ENCODE assay signal across 1 cellular context in the genomic region with DNA sequence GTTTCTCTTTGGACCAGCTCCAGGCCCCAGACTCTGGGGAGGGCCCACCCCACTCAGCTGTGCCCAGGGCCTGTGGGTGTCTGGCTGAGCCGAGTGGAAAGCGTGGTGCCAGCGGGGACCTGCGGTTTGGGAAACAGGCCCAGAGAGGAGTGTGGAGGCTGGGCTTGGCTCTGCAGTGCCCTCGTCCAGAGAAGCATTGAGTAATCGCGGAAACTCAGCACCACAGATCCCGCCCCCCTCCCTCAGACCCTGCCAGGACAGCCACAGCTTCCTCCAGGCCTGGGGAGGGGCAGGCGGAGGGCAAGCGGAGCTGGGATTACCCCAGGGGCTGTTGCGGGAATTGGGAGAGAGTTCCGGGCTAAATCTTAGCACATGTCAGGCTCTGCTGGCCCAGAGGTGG.
TF ChIP-seq lines count a peak whose summit lies in the region.

No MANE protein-coding gene starts in this region.

TF ChIP-seq in HepG2, 621 proteins besides CTCF, POLR2A, EP300 and RAD21 (continued from another document):
- TF ChIP-seq KIAA2018 (CRISPR knock-in tag; IDR thresholded peaks at IDR 0.05; ENCODE audit: borderline replicate concordance): no peak
- TF ChIP-seq KDM3A (CRISPR knock-in tag; IDR thresholded peaks at IDR 0.05; ENCODE audit: low read depth): no peak
- no peak for TF ChIP-seq ZNF101 (CRISPR knock-in tag; IDR thresholded peaks at IDR 0.05; ENCODE audit: borderline replicate concordance, low read depth)
- no peak for TF ChIP-seq PHB2 (IDR thresholded peaks at IDR 0.05; ENCODE audit: partially characterized antibody)
- TF ChIP-seq ZNF615 (CRISPR knock-in tag; IDR thresholded peaks at IDR 0.05; ENCODE audit: borderline replicate concordance): no peak
- TF ChIP-seq ZSCAN25 (CRISPR knock-in tag; IDR thresholded peaks at IDR 0.05): no peak
- TF ChIP-seq ZNF30 (CRISPR knock-in tag; IDR thresholded peaks at IDR 0.05): no peak
- no peak for TF ChIP-seq SP1 (IDR thresholded peaks at IDR 0.05)
- peak; percentile 52; the same call in 1 of the 2 replicates for TF ChIP-seq SP1 (CRISPR knock-in tag; IDR thresholded peaks at IDR 0.05)
- no peak for TF ChIP-seq ZNF530 (CRISPR knock-in tag; IDR thresholded peaks at IDR 0.05; ENCODE audit: low read depth)
- TF ChIP-seq, protein P1, sequence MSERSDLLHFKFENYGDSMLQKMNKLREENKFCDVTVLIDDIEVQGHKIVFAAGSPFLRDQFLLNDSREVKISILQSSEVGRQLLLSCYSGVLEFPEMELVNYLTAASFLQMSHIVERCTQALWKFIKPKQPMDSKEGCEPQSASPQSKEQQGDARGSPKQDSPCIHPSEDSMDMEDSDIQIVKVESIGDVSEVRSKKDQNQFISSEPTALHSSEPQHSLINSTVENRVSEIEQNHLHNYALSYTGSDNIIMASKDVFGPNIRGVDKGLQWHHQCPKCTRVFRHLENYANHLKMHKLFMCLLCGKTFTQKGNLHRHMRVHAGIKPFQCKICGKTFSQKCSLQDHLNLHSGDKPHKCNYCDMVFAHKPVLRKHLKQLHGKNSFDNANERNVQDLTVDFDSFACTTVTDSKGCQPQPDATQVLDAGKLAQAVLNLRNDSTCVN (CRISPR knock-in tag; IDR thresholded peaks at IDR 0.05; ENCODE audit: borderline replicate concordance): no peak
- no peak for TF ChIP-seq MIXL1 (CRISPR knock-in tag; IDR thresholded peaks at IDR 0.05)
- peak; percentile 41; the same call in 1 of the 2 replicates for TF ChIP-seq HOXA5 (CRISPR knock-in tag; IDR thresholded peaks at IDR 0.05)
- TF ChIP-seq HDAC1 (CRISPR knock-in tag; IDR thresholded peaks at IDR 0.05): no peak
- TF ChIP-seq, protein P2, sequence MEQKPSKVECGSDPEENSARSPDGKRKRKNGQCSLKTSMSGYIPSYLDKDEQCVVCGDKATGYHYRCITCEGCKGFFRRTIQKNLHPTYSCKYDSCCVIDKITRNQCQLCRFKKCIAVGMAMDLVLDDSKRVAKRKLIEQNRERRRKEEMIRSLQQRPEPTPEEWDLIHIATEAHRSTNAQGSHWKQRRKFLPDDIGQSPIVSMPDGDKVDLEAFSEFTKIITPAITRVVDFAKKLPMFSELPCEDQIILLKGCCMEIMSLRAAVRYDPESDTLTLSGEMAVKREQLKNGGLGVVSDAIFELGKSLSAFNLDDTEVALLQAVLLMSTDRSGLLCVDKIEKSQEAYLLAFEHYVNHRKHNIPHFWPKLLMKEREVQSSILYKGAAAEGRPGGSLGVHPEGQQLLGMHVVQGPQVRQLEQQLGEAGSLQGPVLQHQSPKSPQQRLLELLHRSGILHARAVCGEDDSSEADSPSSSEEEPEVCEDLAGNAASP (CRISPR knock-in tag; IDR thresholded peaks at IDR 0.05; ENCODE audit: borderline replicate concordance): no peak; the same call in 1 of the 2 replicates
- TF ChIP-seq, protein P3, sequence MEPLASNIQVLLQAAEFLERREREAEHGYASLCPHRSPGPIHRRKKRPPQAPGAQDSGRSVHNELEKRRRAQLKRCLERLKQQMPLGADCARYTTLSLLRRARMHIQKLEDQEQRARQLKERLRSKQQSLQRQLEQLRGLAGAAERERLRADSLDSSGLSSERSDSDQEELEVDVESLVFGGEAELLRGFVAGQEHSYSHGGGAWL (CRISPR knock-in tag; IDR thresholded peaks at IDR 0.05): no peak
- TF ChIP-seq MBD4 (IDR thresholded peaks at IDR 0.05; ENCODE audit: borderline replicate concordance, low read length): no peak
- TF ChIP-seq MXD4 (CRISPR knock-in tag; IDR thresholded peaks at IDR 0.05): no peak
- no peak for TF ChIP-seq ZNF317 (CRISPR knock-in tag; IDR thresholded peaks at IDR 0.05)
- no peak for TF ChIP-seq SOX13 (IDR thresholded peaks at IDR 0.05)
- TF ChIP-seq SOX13 (CRISPR knock-in tag; conservative IDR thresholded peaks at IDR 0.05 in 1 of 2, IDR thresholded peaks at IDR 0.05 in 1 of 2): peak in 1 of 2 experiments; percentile 16; a peak in 1 of 4 replicates
- no peak for TF ChIP-seq ZNF577 (CRISPR knock-in tag; IDR thresholded peaks at IDR 0.05; ENCODE audit: borderline replicate concordance, low read depth)
- no peak for TF ChIP-seq MEIS1 (CRISPR knock-in tag; IDR thresholded peaks at IDR 0.05; ENCODE audit: borderline replicate concordance)
- no peak for TF ChIP-seq ETV6 (CRISPR knock-in tag; conservative IDR thresholded peaks at IDR 0.05)
- no peak for TF ChIP-seq ZNF230 (CRISPR knock-in tag; IDR thresholded peaks at IDR 0.05)
- TF ChIP-seq, protein P4, sequence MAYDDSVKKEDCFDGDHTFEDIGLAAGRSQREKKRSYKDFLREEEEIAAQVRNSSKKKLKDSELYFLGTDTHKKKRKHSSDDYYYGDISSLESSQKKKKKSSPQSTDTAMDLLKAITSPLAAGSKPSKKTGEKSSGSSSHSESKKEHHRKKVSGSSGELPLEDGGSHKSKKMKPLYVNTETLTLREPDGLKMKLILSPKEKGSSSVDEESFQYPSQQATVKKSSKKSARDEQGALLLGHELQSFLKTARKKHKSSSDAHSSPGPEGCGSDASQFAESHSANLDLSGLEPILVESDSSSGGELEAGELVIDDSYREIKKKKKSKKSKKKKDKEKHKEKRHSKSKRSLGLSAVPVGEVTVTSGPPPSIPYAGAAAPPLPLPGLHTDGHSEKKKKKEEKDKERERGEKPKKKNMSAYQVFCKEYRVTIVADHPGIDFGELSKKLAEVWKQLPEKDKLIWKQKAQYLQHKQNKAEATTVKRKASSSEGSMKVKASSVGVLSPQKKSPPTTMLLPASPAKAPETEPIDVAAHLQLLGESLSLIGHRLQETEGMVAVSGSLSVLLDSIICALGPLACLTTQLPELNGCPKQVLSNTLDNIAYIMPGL (CRISPR knock-in tag; IDR thresholded peaks at IDR 0.05; ENCODE audit: borderline replicate concordance in 1 of 2, low read depth in 1 of 2): no peak
- TF ChIP-seq ZSCAN5A (CRISPR knock-in tag; IDR thresholded peaks at IDR 0.05; ENCODE audit: borderline replicate concordance): no peak
- TF ChIP-seq TBX3 (IDR thresholded peaks at IDR 0.05; ENCODE audit: borderline replicate concordance): no peak
- no peak for TF ChIP-seq EED (CRISPR knock-in tag; IDR thresholded peaks at IDR 0.05)
- TF ChIP-seq CC2D1A (CRISPR knock-in tag; IDR thresholded peaks at IDR 0.05): no peak
